ENCODE assay signal across 13 cellular contexts in genomic region chr11:70326365-70326803, GRCh38. TPM values are rescaled to one million over a fixed set of nuclear protein-coding genes. Genes with fewer than 3 reads are reported as not detected.
DNase-seq lines count a peak whose midpoint lies in the region; ATAC-seq and TF ChIP-seq lines count a peak whose summit lies in the region.
"Had no signal": no experiment of that assay in that cellular context is flagged by ENCODE, and none has a peak within 500 bp of the region (broad histone marks: within the 10 kb centered on the region; RNA-seq: fewer than 3 reads in every experiment).

No MANE protein-coding gene starts in this region.

- peaks cover 37% of the 10 kb centered on the region for H3K36me3 Mint-ChIP-seq in activated CD8-positive, alpha-beta memory T cell treated with anti-CD3 and anti-CD28 coated beads, Interleukin-2, amount 10 ng/mL, durations not matched to agents 7 days and 5 days

- POLR2A ChIA-PET in HEK293T (lab: Yijun Ruan, JAX) = no interaction called here

- no peaks in the 10 kb centered on the region for H3K27me3 ChIP-seq in left ventricle myocardium inferior (ENCODE audit: low read depth)
- H3K27me3 ChIP-seq: foreskin keratinocyte, pancreas had no signal

- H3K4me1 ChIP-seq in left ventricle myocardium inferior = peaks cover 41% of the 10 kb centered on the region
- H3K4me1 ChIP-seq: foreskin keratinocyte, HAP-1 had no signal

- TF ChIP-seq CTCF in VCaP (conservative IDR thresholded peaks at IDR 0.05) (no peak), left ventricle myocardium inferior (IDR thresholded peaks at IDR 0.05; ENCODE audit: borderline replicate concordance) (no peak)

- H3K9me3 ChIP-seq in left ventricle myocardium inferior (replicated peaks) = no peaks in the 10 kb centered on the region
- H3K9me3 ChIP-seq: HAP-1, pancreas had no signal

- intact Hi-C loops in left ventricle myocardium inferior (cut with micrococcal nuclease) = no loop called here
- intact Hi-C loops in sciatic nerve (cut with DNase I) = no loop called here

- H3K27me3 Mint-ChIP-seq in activated CD8-positive, alpha-beta memory T cell treated with anti-CD3 and anti-CD28 coated beads, Interleukin-2, amount 10 ng/mL, durations not matched to agents 7 days and 5 days = no peaks in the 10 kb centered on the region

- ATAC-seq in sciatic nerve = peak; percentile 91
- ATAC-seq in activated CD8-positive, alpha-beta memory T cell treated with anti-CD3 and anti-CD28 coated beads, Interleukin-2, amount 10 ng/mL, durations not matched to agents 7 days and 5 days = no peak
- no peak for ATAC-seq in HG03159 (IDR thresholded peaks at IDR 0.05; ENCODE audit: unreplicated experiment)
- ATAC-seq: foreskin keratinocyte had no signal

- CTCF ChIA-PET in activated CD8-positive, alpha-beta memory T cell treated with anti-CD3 and anti-CD28 coated beads, Interleukin-2, amount 10 ng/mL, durations not matched to agents 7 days and 5 days (lab: Charles Lee) = interaction anchor here (0.6 to 0.8 kb wide), 2 partner anchors 49 to 1401 kb away, joined by 3 read pairs; no protein-coding TSS in a partner anchor
- CTCF ChIA-PET in HEK293T (lab: Yijun Ruan, JAX) = interaction anchor here (0.7 kb wide), 1 partner anchor 257 kb away, joined by 3 read pairs; no protein-coding TSS in a partner anchor

- peaks cover 22% of the 10 kb centered on the region for H3K4me1 Mint-ChIP-seq in activated CD8-positive, alpha-beta memory T cell treated with anti-CD3 and anti-CD28 coated beads, Interleukin-2, amount 10 ng/mL, durations not matched to agents 7 days and 5 days

- H3K9me3 Mint-ChIP-seq in activated CD8-positive, alpha-beta memory T cell treated with anti-CD3 and anti-CD28 coated beads, Interleukin-2, amount 10 ng/mL, durations not matched to agents 7 days and 5 days (ENCODE audit: low read depth) = no peaks in the 10 kb centered on the region

- no peak overlapping the region for H3K27ac Mint-ChIP-seq in activated CD8-positive, alpha-beta memory T cell treated with anti-CD3 and anti-CD28 coated beads, Interleukin-2, amount 10 ng/mL, durations not matched to agents 7 days and 5 days

- DNase-seq in AML-193 (lab: John Stamatoyannopoulos, UW) (peak; percentile 24 to 39), left ventricle myocardium inferior (no peak), sciatic nerve (ENCODE audit: low spot score) (no peak), HEK293T (ENCODE audit: extremely low spot score) (no peak)
- DNase-seq in stimulated activated CD4-positive, alpha-beta T cell treated with anti-CD3 and anti-CD28 coated beads, Interleukin-4, amount 100 ng/mL, for 1 hour = no peak
- no peak for DNase-seq in activated CD8-positive, alpha-beta memory T cell treated with anti-CD3 and anti-CD28 coated beads, Interleukin-2, amount 10 ng/mL, durations not matched to agents 7 days and 5 days
- DNase-seq: foreskin keratinocyte; NCI-H526; pancreas; stimulated activated naive CD4-positive, alpha-beta T cell had no signal

- H3K27ac ChIP-seq in VCaP = peak overlapping the region; percentile 18
- H3K27ac ChIP-seq in left ventricle myocardium inferior (replicated peaks) = peak overlapping the region; percentile 53
- H3K27ac ChIP-seq: foreskin keratinocyte had no signal

- H3K36me3 ChIP-seq in left ventricle myocardium inferior = peaks cover 64% of the 10 kb centered on the region

- peak overlapping the region; percentile 2 for H3K4me3 ChIP-seq in left ventricle myocardium inferior
- H3K4me3 ChIP-seq: HAP-1, pancreas had no signal

- H3K4me3 Mint-ChIP-seq in activated CD8-positive, alpha-beta memory T cell treated with anti-CD3 and anti-CD28 coated beads, Interleukin-2, amount 10 ng/mL, durations not matched to agents 7 days and 5 days = no peak overlapping the region

TF ChIP-seq in HEK293T, 16 proteins besides CTCF, POLR2A, EP300 and RAD21:
- TF ChIP-seq ELF4 (IDR thresholded peaks at IDR 0.05) (no peak), SP1 (IDR thresholded peaks at IDR 0.05) (no peak), FOXM1 (IDR thresholded peaks at IDR 0.05; ENCODE audit: borderline replicate concordance) (no peak), PKNOX1 (IDR thresholded peaks at IDR 0.05) (no peak), SUZ12 (IDR thresholded peaks at IDR 0.05) (no peak), FOXA1 (IDR thresholded peaks at IDR 0.05) (no peak), TARDBP (IDR thresholded peaks at IDR 0.05) (no peak), FOXK2 (IDR thresholded peaks at IDR 0.05) (no peak), LEF1 (IDR thresholded peaks at IDR 0.05; ENCODE audit: borderline replicate concordance) (no peak), ZNF384 (IDR thresholded peaks at IDR 0.05) (no peak), NFRKB (IDR thresholded peaks at IDR 0.05) (no peak), BHLHE40 (IDR thresholded peaks at IDR 0.05; ENCODE audit: borderline replicate concordance) (no peak), CTBP1 (IDR thresholded peaks at IDR 0.05; ENCODE audit: borderline replicate concordance) (no peak), HDGF (IDR thresholded peaks at IDR 0.05; ENCODE audit: borderline replicate concordance) (no peak), L3MBTL2 (conservative IDR thresholded peaks at IDR 0.05) (no peak), ARNT (IDR thresholded peaks at IDR 0.05) (no peak)

RNA-seq across cellular contexts. Expression of gene PPFIA1, which starts 55.9 kb away (rescaled TPM):
- total RNA-seq in left ventricle myocardium inferior = 45.3 TPM
- total RNA-seq in sciatic nerve = 82.4 TPM
- 10 to 100 TPM; 35.7 to 38.7 TPM for total RNA-seq in activated CD8-positive, alpha-beta memory T cell treated with anti-CD3 and anti-CD28 coated beads, Interleukin-2, amount 10 ng/mL, durations not matched to agents 7 days and 5 days

Comparison
In these comparisons a context has a peak if more than half of its experiments do, and no peak if none do; other contexts are left out.
1. DNase-seq: peak in AML-193 (2 of 2); none in left ventricle myocardium inferior (single experiment), sciatic nerve (single experiment), stimulated activated CD4-positive, alpha-beta T cell treated with anti-CD3 and anti-CD28 coated beads, Interleukin-4, amount 100 ng/mL, for 1 hour (single experiment), activated CD8-positive, alpha-beta memory T cell treated with anti-CD3 and anti-CD28 coated beads, Interleukin-2, amount 10 ng/mL, durations not matched to agents 7 days and 5 days (single experiment) and HEK293T (single experiment).